ENCODE assay signal across 25 cellular contexts in genomic region chr16:29226782-29227181, GRCh38.
"Had no signal": no experiment of that assay in that cellular context is flagged by ENCODE, and none has a peak within 500 bp of the region (broad histone marks: within the 10 kb centered on the region; RNA-seq: fewer than 3 reads in every experiment).

No MANE protein-coding gene starts in this region.

- DNase-seq: activated CD4-positive, alpha-beta T cell treated with anti-CD3 and anti-CD28 coated beads, Interleukin-2, amount 10 ng/mL, durations not matched to agents 24 days and 14 days; activated CD4-positive, alpha-beta T cell treated with anti-CD3 and anti-CD28 coated beads, Interleukin-2, amount 50 U/mL, for 48 hours; activated CD8-positive, alpha-beta T cell treated with anti-CD3 and anti-CD28 coated beads, Interleukin-2, amount 10 ng/mL, durations not matched to agents 7 days and 5 days; activated gamma-delta T cell; activated naive CD4-positive, alpha-beta T cell treated with anti-CD3 and anti-CD28 coated beads for 36 hours; activated T-cell treated with anti-CD3 and anti-CD28 coated beads, Interleukin-2, amount 50 U/mL, for 24 hours; amygdala; NCI-H1092 treated with DMSO at 0.1 percent for 48 hours; NCI-H1417; NCI-H146; NCI-H187; NCI-H2029 treated with DMSO at 0.1 percent for 48 hours; NCI-H2107; NCI-H2171; NCI-H510A; NCI-H526; NCI-H748 treated with DMSO at 0.1 percent for 48 hours; NK-92 treated with Interleukin-12 subunit alpha and Interleukin-12 subunit beta, amount 100 ng/mL, for 24 hours; Right ventricle myocardium superior had no signal

- H3K36me3 Mint-ChIP-seq: activated naive CD8-positive, alpha-beta T cell had no signal

- H3K27me3 ChIP-seq: ascending aorta, cardiac muscle cell had no signal

- H3K9me3 Mint-ChIP-seq: activated T-cell treated with anti-CD3 and anti-CD28 coated beads, Interleukin-2, amount 50 U/mL, for 24 hours had no signal

- ATAC-seq: activated CD8-positive, alpha-beta T cell treated with anti-CD3 and anti-CD28 coated beads, Interleukin-2, amount 10 ng/mL, durations not matched to agents 7 days and 5 days; K562 had no signal

- H3K4me3 Mint-ChIP-seq: activated CD4-positive, alpha-beta T cell treated with anti-CD3 and anti-CD28 coated beads, Interleukin-2, amount 10 ng/mL, durations not matched to agents 24 days and 14 days; activated CD8-positive, alpha-beta T cell treated with anti-CD3 and anti-CD28 coated beads, Interleukin-2, amount 10 ng/mL, durations not matched to agents 7 days and 5 days; activated naive CD4-positive, alpha-beta T cell treated with anti-CD3 and anti-CD28 coated beads for 36 hours; activated naive CD8-positive, alpha-beta T cell; activated T-cell treated with anti-CD3 and anti-CD28 coated beads, Interleukin-2, amount 50 U/mL, for 24 hours had no signal

- H3K27ac Mint-ChIP-seq: activated CD4-positive, alpha-beta T cell treated with anti-CD3 and anti-CD28 coated beads, Interleukin-2, amount 10 ng/mL, durations not matched to agents 24 days and 14 days; activated CD8-positive, alpha-beta T cell treated with anti-CD3 and anti-CD28 coated beads, Interleukin-2, amount 10 ng/mL, durations not matched to agents 7 days and 5 days; activated naive CD4-positive, alpha-beta T cell treated with anti-CD3 and anti-CD28 coated beads for 36 hours; activated naive CD8-positive, alpha-beta T cell; activated T-cell treated with anti-CD3 and anti-CD28 coated beads, Interleukin-2, amount 50 U/mL, for 24 hours; activated T-helper 2 cell treated with anti-CD3 and anti-CD28 coated beads, Interferon-gamma antibody, Interleukin-2, Interleukin-4, amounts not matched to agents 10 μg/mL and 5 μg/mL and 100 μg/mL, durations not matched to agents 14 hours and 24 hours and 36 hours had no signal

- H3K27me3 Mint-ChIP-seq: activated CD4-positive, alpha-beta T cell treated with anti-CD3 and anti-CD28 coated beads, Interleukin-2, amount 10 ng/mL, durations not matched to agents 24 days and 14 days; activated naive CD8-positive, alpha-beta T cell; activated T-cell treated with anti-CD3 and anti-CD28 coated beads, Interleukin-2, amount 50 U/mL, for 24 hours had no signal

- H3K4me3 ChIP-seq: ascending aorta, cardiac muscle cell, K562, SK-N-MC had no signal

- H3K27ac ChIP-seq: ascending aorta, cardiac muscle cell, SK-N-MC had no signal

- H3K4me1 ChIP-seq: ascending aorta had no signal

- H3K9me3 ChIP-seq: ascending aorta had no signal

- H3K36me3 ChIP-seq: ascending aorta, cardiac muscle cell had no signal
